1 cellular context compared by ENCODE assay signal in the genomic region with DNA sequence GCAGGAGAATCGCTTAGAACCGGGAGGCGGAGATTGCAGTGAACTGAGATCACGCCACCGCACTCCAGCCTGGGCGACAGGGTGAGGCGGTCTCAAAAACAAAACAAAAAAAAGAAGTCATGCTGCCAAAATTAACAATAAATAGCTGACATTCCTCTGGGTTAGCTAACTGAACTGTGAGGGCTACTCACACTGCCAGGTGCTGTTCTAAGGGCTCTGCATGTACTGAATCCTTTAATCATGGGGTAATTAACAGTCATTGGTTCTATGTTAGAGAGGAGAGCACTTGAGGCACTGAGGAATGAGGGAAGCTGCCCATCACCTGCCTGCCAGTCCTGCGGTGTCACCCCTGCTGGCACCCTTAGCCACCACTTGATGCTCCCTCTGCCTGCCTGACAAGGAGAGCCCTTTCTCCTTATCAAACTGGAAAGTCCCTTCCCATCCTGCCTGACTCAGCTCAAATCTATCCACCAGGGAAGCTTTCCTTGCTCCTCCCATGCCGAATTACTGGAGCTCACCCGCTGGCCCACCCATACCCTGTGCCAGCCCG.
TF ChIP-seq lines count a peak whose summit lies in the region.

No MANE protein-coding gene starts in this region.

TF ChIP-seq in K562, 482 proteins besides CTCF, POLR2A, EP300 and RAD21 (continued from another document):
- TF ChIP-seq, protein P1, sequence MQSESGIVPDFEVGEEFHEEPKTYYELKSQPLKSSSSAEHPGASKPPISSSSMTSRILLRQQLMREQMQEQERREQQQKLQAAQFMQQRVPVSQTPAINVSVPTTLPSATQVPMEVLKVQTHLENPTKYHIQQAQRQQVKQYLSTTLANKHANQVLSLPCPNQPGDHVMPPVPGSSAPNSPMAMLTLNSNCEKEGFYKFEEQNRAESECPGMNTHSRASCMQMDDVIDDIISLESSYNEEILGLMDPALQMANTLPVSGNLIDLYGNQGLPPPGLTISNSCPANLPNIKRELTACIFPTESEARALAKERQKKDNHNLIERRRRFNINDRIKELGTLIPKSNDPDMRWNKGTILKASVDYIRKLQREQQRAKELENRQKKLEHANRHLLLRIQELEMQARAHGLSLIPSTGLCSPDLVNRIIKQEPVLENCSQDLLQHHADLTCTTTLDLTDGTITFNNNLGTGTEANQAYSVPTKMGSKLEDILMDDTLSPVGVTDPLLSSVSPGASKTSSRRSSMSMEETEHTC (IDR thresholded peaks at IDR 0.05), result no peak
- no peak for TF ChIP-seq PTBP1 (IDR thresholded peaks at IDR 0.05; ENCODE audit: low read depth, low read length)
- no peak for TF ChIP-seq RB1 (IDR thresholded peaks at IDR 0.05; ENCODE audit: low read depth)
- no peak for TF ChIP-seq SETDB1 (IDR thresholded peaks at IDR 0.05; ENCODE audit: low read length)
- no peak for TF ChIP-seq SMAD4 (CRISPR knock-in tag; conservative IDR thresholded peaks at IDR 0.05)
- 0 out of 2 replicates have a peak, but pooled peaks have one; percentile 12 for TF ChIP-seq MAFK (IDR thresholded peaks at IDR 0.05; ENCODE audit: low read length)
- TF ChIP-seq NUFIP1 (IDR thresholded peaks at IDR 0.05; ENCODE audit: partially characterized antibody), result no peak
- no peak for TF ChIP-seq NEUROD1 (IDR thresholded peaks at IDR 0.05; ENCODE audit: borderline replicate concordance, low read depth, low read length, partially characterized antibody)
- no peak for TF ChIP-seq ELF4 (CRISPR knock-in tag; IDR thresholded peaks at IDR 0.05)
- TF ChIP-seq ZNF316 (IDR thresholded peaks at IDR 0.05), result 0 out of 2 replicates have a peak, but pooled peaks have one; percentile 14
- TF ChIP-seq ZNF436 (CRISPR knock-in tag; IDR thresholded peaks at IDR 0.05), result no peak
- TF ChIP-seq SNIP1 (IDR thresholded peaks at IDR 0.05; ENCODE audit: low read depth), result no peak
- TF ChIP-seq ZBTB9 (CRISPR knock-in tag; IDR thresholded peaks at IDR 0.05), result no peak
- TF ChIP-seq, protein P2, sequence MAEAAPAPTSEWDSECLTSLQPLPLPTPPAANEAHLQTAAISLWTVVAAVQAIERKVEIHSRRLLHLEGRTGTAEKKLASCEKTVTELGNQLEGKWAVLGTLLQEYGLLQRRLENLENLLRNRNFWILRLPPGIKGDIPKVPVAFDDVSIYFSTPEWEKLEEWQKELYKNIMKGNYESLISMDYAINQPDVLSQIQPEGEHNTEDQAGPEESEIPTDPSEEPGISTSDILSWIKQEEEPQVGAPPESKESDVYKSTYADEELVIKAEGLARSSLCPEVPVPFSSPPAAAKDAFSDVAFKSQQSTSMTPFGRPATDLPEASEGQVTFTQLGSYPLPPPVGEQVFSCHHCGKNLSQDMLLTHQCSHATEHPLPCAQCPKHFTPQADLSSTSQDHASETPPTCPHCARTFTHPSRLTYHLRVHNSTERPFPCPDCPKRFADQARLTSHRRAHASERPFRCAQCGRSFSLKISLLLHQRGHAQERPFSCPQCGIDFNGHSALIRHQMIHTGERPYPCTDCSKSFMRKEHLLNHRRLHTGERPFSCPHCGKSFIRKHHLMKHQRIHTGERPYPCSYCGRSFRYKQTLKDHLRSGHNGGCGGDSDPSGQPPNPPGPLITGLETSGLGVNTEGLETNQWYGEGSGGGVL (CRISPR knock-in tag; IDR thresholded peaks at IDR 0.05), result no peak
- no peak for TF ChIP-seq HEY1 (CRISPR knock-in tag; IDR thresholded peaks at IDR 0.05; ENCODE audit: borderline replicate concordance)
- TF ChIP-seq FOS (IDR thresholded peaks at IDR 0.05; ENCODE audit: extremely low read depth, insufficient read length), result no peak
- TF ChIP-seq MEIS2 (IDR thresholded peaks at IDR 0.05; ENCODE audit: partially characterized antibody), result no peak
- TF ChIP-seq GATAD2A (IDR thresholded peaks at IDR 0.05), result no peak
- no peak for TF ChIP-seq RBM17 (IDR thresholded peaks at IDR 0.05; ENCODE audit: borderline replicate concordance, low read depth, low read length)
- no peak for TF ChIP-seq NCOR1 (IDR thresholded peaks at IDR 0.05)
- no peak for TF ChIP-seq KLF16 (IDR thresholded peaks at IDR 0.05)
- TF ChIP-seq PML (IDR thresholded peaks at IDR 0.05; ENCODE audit: low read length), result no peak
TF ChIP-seq in K562: peak in this region for 3.
